ENCODE assay signal across 12 cellular contexts in the genomic region with DNA sequence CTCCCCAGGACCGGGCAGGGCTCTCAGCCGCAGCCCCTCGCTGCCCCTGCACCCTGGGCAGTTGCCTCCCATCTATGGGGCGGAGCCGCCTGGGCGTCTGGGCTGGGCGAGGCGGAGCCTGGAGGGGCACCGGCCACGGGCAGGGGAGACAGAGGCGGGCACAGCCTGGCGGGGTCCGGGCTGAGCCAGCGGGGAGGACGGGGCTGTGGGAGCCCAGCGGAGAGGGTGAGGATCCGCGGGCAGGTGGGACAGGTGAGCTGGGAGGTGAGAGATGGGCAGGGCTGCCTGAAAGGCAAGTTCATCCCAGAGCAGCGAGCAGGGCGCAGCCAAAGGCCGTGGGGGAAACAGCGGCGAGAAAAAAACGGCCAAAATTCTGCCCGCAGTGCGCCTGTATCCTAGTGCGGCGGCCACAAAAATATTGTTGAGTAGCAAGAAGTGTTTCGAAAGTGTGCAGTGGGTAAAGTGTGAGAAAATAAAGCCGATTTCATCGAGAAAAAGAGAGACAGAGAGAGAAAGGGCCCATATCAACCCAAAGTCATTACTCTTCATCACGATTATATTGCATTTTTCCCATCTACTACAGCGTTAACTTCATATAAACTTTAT. TPM values are rescaled to one million over a fixed set of nuclear protein-coding genes. Genes with fewer than 3 reads are reported as not detected.
DNase-seq lines count a peak whose midpoint lies in the region; ATAC-seq, FAIRE-seq and TF ChIP-seq lines count a peak whose summit lies in the region.
"Not testable (repeated sequence)": the region's sequence is repeated elsewhere in the genome, so short reads cannot be mapped to it uniquely, and the experiment has no call there.
"Had no signal": no experiment of that assay in that cellular context is flagged by ENCODE, and none has a peak within 500 bp of the region (broad histone marks: within the 10 kb centered on the region; RNA-seq: fewer than 3 reads in every experiment).

No MANE protein-coding gene starts in this region.

- not testable (repeated sequence) for H3K27ac Mint-ChIP-seq in T-helper 2 cell treated with Interferon-gamma antibody and Interleukin-4, amounts not matched to agents 5 μg/mL and 100 μg/mL, for 36 hours; activated naive CD4-positive, alpha-beta T cell treated with anti-CD3 and anti-CD28 coated beads, Interleukin-2, amount 50 U/mL, for 72 hours; stimulated activated naive CD8-positive, alpha-beta T cell treated with anti-CD3 and anti-CD28 coated beads, Interleukin-15, amount 100 ng/mL, for 72 hours

- H3K4me1 Mint-ChIP-seq in T-helper 2 cell treated with Interferon-gamma antibody and Interleukin-4, amounts not matched to agents 5 μg/mL and 100 μg/mL, for 36 hours (ENCODE audit: low read depth): peaks cover 58% of the 10 kb centered on the region
- H3K4me1 Mint-ChIP-seq in stimulated activated naive CD8-positive, alpha-beta T cell treated with anti-CD3 and anti-CD28 coated beads, Interleukin-15, amount 100 ng/mL, for 72 hours: peaks cover 33% of the 10 kb centered on the region

- intact Hi-C loops in right cardiac atrium (cut with DNase I); mucosa of descending colon (cut with DNase I, micrococcal nuclease): not testable (repeated sequence)

- H3K27me3 ChIP-seq in HUES48 (ENCODE audit: control insufficient read depth, insufficient read depth, low read length): peaks cover 16% of the 10 kb centered on the region
- not testable (repeated sequence) for H3K27me3 ChIP-seq in right cardiac atrium (ENCODE audit: control insufficient read depth, insufficient read depth)

- not testable (repeated sequence) for H3K4me3 ChIP-seq in A549; right cardiac atrium (ENCODE audit: low read length); mucosa of descending colon
- peak overlapping the region; percentile 35; the same call in 1 of the 2 replicates for H3K4me3 ChIP-seq in HUES48 (ENCODE audit: low read depth, low read length)

- not testable (repeated sequence) for DNase-seq in A549 (ENCODE audit: low read depth in 1 of 2, low spot score in 1 of 2); T-helper 2 cell treated with Interferon-gamma antibody and Interleukin-4, amounts not matched to agents 5 μg/mL and 100 μg/mL, for 36 hours (ENCODE audit: low spot score); activated naive CD4-positive, alpha-beta T cell treated with anti-CD3 and anti-CD28 coated beads, Interleukin-2, amount 50 U/mL, for 72 hours (ENCODE audit: low spot score in 2 of 2); right cardiac atrium; mucosa of descending colon; stimulated activated naive CD8-positive, alpha-beta T cell treated with anti-CD3 and anti-CD28 coated beads, Interleukin-15, amount 100 ng/mL, for 72 hours
- peak; percentile 37 for DNase-seq in activated CD8-positive, alpha-beta memory T cell treated with anti-CD3 and anti-CD28 coated beads for 24 hours

- FAIRE-seq in A549 (lab: Jason Lieb, UNC): not testable (repeated sequence)

- not testable (repeated sequence) for H3K4me1 ChIP-seq in A549; HUES48 (ENCODE audit: control insufficient read depth, insufficient read depth, low read length); right cardiac atrium (ENCODE audit: control insufficient read depth, insufficient read depth, low read length); mucosa of descending colon (ENCODE audit: low read depth)

- peak overlapping the region; percentile 59 for H3K4me3 Mint-ChIP-seq in T-helper 2 cell treated with Interferon-gamma antibody and Interleukin-4, amounts not matched to agents 5 μg/mL and 100 μg/mL, for 36 hours
- H3K4me3 Mint-ChIP-seq in stimulated activated naive CD8-positive, alpha-beta T cell treated with anti-CD3 and anti-CD28 coated beads, Interleukin-15, amount 100 ng/mL, for 72 hours: peak overlapping the region in 1 of 2 donors; percentile 1

- not testable (repeated sequence) for H3K9me3 Mint-ChIP-seq in T-helper 2 cell treated with Interferon-gamma antibody and Interleukin-4, amounts not matched to agents 5 μg/mL and 100 μg/mL, for 36 hours; activated naive CD4-positive, alpha-beta T cell treated with anti-CD3 and anti-CD28 coated beads, Interleukin-2, amount 50 U/mL, for 72 hours; stimulated activated naive CD8-positive, alpha-beta T cell treated with anti-CD3 and anti-CD28 coated beads, Interleukin-15, amount 100 ng/mL, for 72 hours

- not testable (repeated sequence) for TF ChIP-seq POLR2A in A549 (IDR thresholded peaks at IDR 0.05; ENCODE audit: low read length)

- TF ChIP-seq CTCF in A549 (IDR thresholded peaks at IDR 0.05); mucosa of descending colon (IDR thresholded peaks at IDR 0.05): not testable (repeated sequence)

- WGBS in A549 (ENCODE audit: missing lambda C conversion rate): 58% methylated on average over 15 of the region's 33 CpGs
- WGBS in right cardiac atrium: 34% methylated on average over 14 of the region's 33 CpGs

- POLR2A ChIA-PET in A549 (lab: Yijun Ruan, JAX): not testable (repeated sequence)

- H3K9ac ChIP-seq in HUES48 (ENCODE audit: low read depth, low read length): not testable (repeated sequence)

- not testable (repeated sequence) for H3K36me3 Mint-ChIP-seq in T-helper 2 cell treated with Interferon-gamma antibody and Interleukin-4, amounts not matched to agents 5 μg/mL and 100 μg/mL, for 36 hours (ENCODE audit: low read depth); activated naive CD4-positive, alpha-beta T cell treated with anti-CD3 and anti-CD28 coated beads, Interleukin-2, amount 50 U/mL, for 72 hours

- not testable (repeated sequence) for H3K27ac ChIP-seq in A549; HUES48 (ENCODE audit: low read depth, low read length); right cardiac atrium (ENCODE audit: low read length)

- CTCF ChIA-PET in A549 (lab: Yijun Ruan, JAX): not testable (repeated sequence)

- TF ChIP-seq EP300 in A549 (IDR thresholded peaks at IDR 0.05): not testable (repeated sequence)

- peak; percentile 20 to 27; a peak in 2 of 6 replicates for ATAC-seq in A549
- peak; percentile 20 to 48 for ATAC-seq in activated naive CD4-positive, alpha-beta T cell treated with anti-CD3 and anti-CD28 coated beads, Interleukin-2, amount 50 U/mL, for 72 hours
- peak; percentile 19 to 44 for ATAC-seq in right cardiac atrium
- ATAC-seq in mucosa of descending colon: peak; percentile 17
- ATAC-seq in stimulated activated naive CD8-positive, alpha-beta T cell treated with anti-CD3 and anti-CD28 coated beads, Interleukin-15, amount 100 ng/mL, for 72 hours: peak; percentile 46

- H3K36me3 ChIP-seq in HUES48 (ENCODE audit: control insufficient read depth, insufficient read depth, low read length); mucosa of descending colon (ENCODE audit: low read depth): not testable (repeated sequence)

- H3K9me3 ChIP-seq in A549; HUES48 (ENCODE audit: control insufficient read depth, insufficient read depth, low read length); right cardiac atrium (ENCODE audit: control insufficient read depth, low read length); mucosa of descending colon: not testable (repeated sequence)

- H3K27me3 Mint-ChIP-seq in T-helper 2 cell treated with Interferon-gamma antibody and Interleukin-4, amounts not matched to agents 5 μg/mL and 100 μg/mL, for 36 hours (ENCODE audit: low read depth): not testable (repeated sequence)
- H3K27me3 Mint-ChIP-seq in stimulated activated naive CD8-positive, alpha-beta T cell treated with anti-CD3 and anti-CD28 coated beads, Interleukin-15, amount 100 ng/mL, for 72 hours: peaks cover 96% of the 10 kb centered on the region

- TF ChIP-seq RAD21 in A549 (conservative IDR thresholded peaks at IDR 0.05 in 1 of 2, IDR thresholded peaks at IDR 0.05 in 1 of 2): not testable (repeated sequence)

- H3K4me2 ChIP-seq in A549: not testable (repeated sequence)

RNA-seq across cellular contexts. Expression of a gene that starts 5.8 kb away (rescaled TPM):
- polyA plus RNA-seq in A549 (2011; rRNA removed) (not detected in 2 replicates), A549 (2017; fragmentation: RNase III; extraction: RNeasy Plus Mini Kit Qiagen cat#74134 plus additional on column Dnase treatment) (not detected in 3 replicates), right cardiac atrium (not detected)
- polyA plus RNA-seq in A549 (2012; cell fraction: cytosol; rRNA removed): not detected in 2 replicates
- not detected in 2 replicates for polyA plus RNA-seq in A549 (2012; cell fraction: nucleus; rRNA removed)
- polyA minus RNA-seq in A549 (2011; rRNA and poly(A)+ RNA removed): not detected in 2 replicates
- not detected for total RNA-seq in activated naive CD4-positive, alpha-beta T cell treated with anti-CD3 and anti-CD28 coated beads, Interleukin-2, amount 50 U/mL, for 72 hours
- total RNA-seq in right cardiac atrium (not detected), mucosa of descending colon (1 to 10 TPM in 2 of 3 donors, under 1 TPM in 1; 0.46 to 2.0 (median 1.5) TPM)
- total RNA-seq: Calu3; CD8-positive, alpha-beta memory T cell; G401; PC-9 had no signal
- polyA plus RNA-seq: CD8-positive, alpha-beta memory T cell had no signal

RNA-seq across cellular contexts. Expression of a gene that starts 14.3 kb away (rescaled TPM):
- polyA plus RNA-seq in A549 (2011; rRNA removed) (not detected in 2 replicates), A549 (2017; fragmentation: RNase III; extraction: RNeasy Plus Mini Kit Qiagen cat#74134 plus additional on column Dnase treatment) (not detected in 3 replicates), right cardiac atrium (not detected)
- not detected in 2 replicates for polyA plus RNA-seq in A549 (2012; cell fraction: cytosol; rRNA removed)
- not detected in 2 replicates for polyA plus RNA-seq in A549 (2012; cell fraction: nucleus; rRNA removed)
- polyA minus RNA-seq in A549 (2011; rRNA and poly(A)+ RNA removed): not detected in 2 replicates
- not detected for total RNA-seq in activated naive CD4-positive, alpha-beta T cell treated with anti-CD3 and anti-CD28 coated beads, Interleukin-2, amount 50 U/mL, for 72 hours
- total RNA-seq in right cardiac atrium (not detected), mucosa of descending colon (under 1 TPM in 1 of 3 donors, not detected in 2; 0.58 TPM)
- total RNA-seq: Calu3; CD8-positive, alpha-beta memory T cell; G401; PC-9 had no signal
- polyA plus RNA-seq: CD8-positive, alpha-beta memory T cell had no signal

RNA-seq across cellular contexts. Expression of a gene that starts 37.5 kb away (rescaled TPM):
- polyA plus RNA-seq in A549 (2011; rRNA removed) (not detected in 2 replicates), A549 (2017; fragmentation: RNase III; extraction: RNeasy Plus Mini Kit Qiagen cat#74134 plus additional on column Dnase treatment) (not detected in 3 replicates), right cardiac atrium (0.05 TPM)
- not detected in 2 replicates for polyA plus RNA-seq in A549 (2012; cell fraction: cytosol; rRNA removed)
- not detected in 2 replicates for polyA plus RNA-seq in A549 (2012; cell fraction: nucleus; rRNA removed)
- not detected in 2 replicates for polyA minus RNA-seq in A549 (2011; rRNA and poly(A)+ RNA removed)
- 1 to 10 TPM in 1 of 2 donors, not detected in 1; 1.4 TPM for total RNA-seq in activated naive CD4-positive, alpha-beta T cell treated with anti-CD3 and anti-CD28 coated beads, Interleukin-2, amount 50 U/mL, for 72 hours
- total RNA-seq in right cardiac atrium (under 1 TPM in 1 of 4 donors, not detected in 3; 0.36 TPM), mucosa of descending colon (1 to 10 TPM in 1 of 3 donors, under 1 TPM in 1, not detected in 1; 0.22 to 1.5 TPM)
- total RNA-seq: Calu3, G401, PC-9 had no signal

RNA-seq across cellular contexts. Expression of a gene that starts 46.6 kb away (rescaled TPM):
- polyA plus RNA-seq in A549 (2011; rRNA removed): not detected in 2 replicates
- polyA plus RNA-seq in A549 (2012; cell fraction: cytosol; rRNA removed): not detected in 2 replicates
- not detected in 2 replicates for polyA plus RNA-seq in A549 (2012; cell fraction: nucleus; rRNA removed)
- polyA plus RNA-seq in A549 (2017; fragmentation: RNase III; extraction: RNeasy Plus Mini Kit Qiagen cat#74134 plus additional on column Dnase treatment): not detected in 3 replicates
- not detected in 2 replicates for polyA minus RNA-seq in A549 (2011; rRNA and poly(A)+ RNA removed)
- total RNA-seq in activated naive CD4-positive, alpha-beta T cell treated with anti-CD3 and anti-CD28 coated beads, Interleukin-2, amount 50 U/mL, for 72 hours: under 1 TPM in 1 of 2 donors, not detected in 1; 0.32 TPM
- 1 to 10 TPM in 3 of 4 donors, under 1 TPM in 1; 0.62 to 6.5 (median 2.7) TPM for total RNA-seq in right cardiac atrium
- polyA plus RNA-seq in right cardiac atrium: 0.77 TPM
- total RNA-seq in mucosa of descending colon: 10 to 100 TPM in 1 of 3 donors, 1 to 10 TPM in 2; 1.3 to 10.8 (median 3.8) TPM
- total RNA-seq: Calu3, G401, PC-9 had no signal
